ENCODE assay signal across 8 cellular contexts in the genomic region with DNA sequence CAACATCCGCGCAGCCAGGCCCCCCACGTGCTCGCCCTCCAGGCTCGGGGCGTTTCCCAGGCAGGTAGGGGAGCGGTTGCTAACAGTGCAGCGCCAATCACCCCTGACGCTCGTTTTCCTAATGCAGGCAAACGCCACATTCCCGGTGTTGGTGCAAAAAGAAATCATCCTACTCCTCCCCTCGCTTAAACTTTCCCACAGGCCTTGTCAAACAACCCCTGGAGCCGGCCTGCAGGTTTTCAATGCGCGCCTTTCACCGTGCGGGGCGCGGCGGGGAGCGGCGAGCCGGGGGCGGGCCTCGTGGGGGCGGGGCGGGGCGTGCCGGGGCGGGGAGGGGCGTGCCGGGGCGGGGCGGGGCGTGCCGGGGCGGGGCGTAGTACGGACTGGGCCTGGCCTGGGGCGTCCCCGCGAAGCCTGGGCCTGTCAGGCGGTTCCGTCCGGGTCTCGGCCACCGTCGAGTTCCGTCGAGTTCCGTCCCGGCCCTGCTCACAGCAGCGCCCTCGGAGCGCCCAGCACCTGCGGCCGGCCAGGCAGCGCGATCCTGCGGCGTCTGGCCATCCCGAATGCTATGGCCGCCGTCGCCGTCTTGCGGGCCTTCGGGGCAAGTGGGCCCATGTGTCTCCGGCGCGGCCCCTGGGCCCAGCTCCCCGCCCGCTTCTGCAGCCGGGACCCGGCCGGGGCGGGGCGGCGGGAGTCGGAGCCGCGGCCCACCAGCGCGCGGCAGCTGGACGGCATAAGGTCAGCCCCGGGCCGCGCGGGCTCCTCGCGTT. TPM values are rescaled to one million over a fixed set of nuclear protein-coding genes. Genes with fewer than 3 reads are reported as not detected.
DNase-seq lines count a peak whose midpoint lies in the region; ATAC-seq and TF ChIP-seq lines count a peak whose summit lies in the region.

A gene with protein sequence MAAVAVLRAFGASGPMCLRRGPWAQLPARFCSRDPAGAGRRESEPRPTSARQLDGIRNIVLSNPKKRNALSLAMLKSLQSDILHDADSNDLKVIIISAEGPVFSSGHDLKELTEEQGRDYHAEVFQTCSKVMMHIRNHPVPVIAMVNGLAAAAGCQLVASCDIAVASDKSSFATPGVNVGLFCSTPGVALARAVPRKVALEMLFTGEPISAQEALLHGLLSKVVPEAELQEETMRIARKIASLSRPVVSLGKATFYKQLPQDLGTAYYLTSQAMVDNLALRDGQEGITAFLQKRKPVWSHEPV (plus strand): TSS at position 374 of the 770 bp plus-strand sequence. CDS start 195 bp downstream, at position 569.

- peak within 1 kb of the TSS; percentile 59; the same call in 1 of the 2 replicates for H3K27ac ChIP-seq in GM23338 (ENCODE audit: low read depth)
- peak within 1 kb of the TSS; percentile 37 to 87 (median 62) for H3K27ac ChIP-seq in tibial nerve

- peak in 1 of 2 donors; percentile 60 for TF ChIP-seq EP300 in tibial nerve (IDR thresholded peaks at IDR 0.05)

- DNase-seq in GM10248 (ENCODE audit: extremely low spot score) (peak; percentile 92), GM23338 (ENCODE audit: low spot score) (peak; percentile 85), NCI-H345 (lab: John Stamatoyannopoulos, UW) (peak; percentile 59), activated gamma-delta T cell (lab: John Stamatoyannopoulos, UW) (peak; percentile 29), foreskin fibroblast (peak in 1 of 2 donors; percentile 77), omental fat pad (ENCODE audit: low spot score) (no peak), tibial nerve (ENCODE audit: low spot score in 2 of 2) (no peak), GF-D8 (lab: John Stamatoyannopoulos, UW) (no peak)

- H3K79me2 ChIP-seq in GM23338 (replicated peaks; ENCODE audit: insufficient read depth) = 0 out of 2 replicates have a peak, but pooled peaks cover 3% of the 10 kb centered on the region

- WGBS in tibial nerve, 2 donors = 4 to 7% methylated on average over 24 to 36 of the region's 93 CpGs

- TF ChIP-seq CTCF in GM10248 (IDR thresholded peaks at IDR 0.05; ENCODE audit: control extremely low read depth, extremely low read depth, low read depth, missing control alignments) (no peak), GM23338 (conservative IDR thresholded peaks at IDR 0.05; ENCODE audit: low read depth in 2 of 2) (no peak), foreskin fibroblast (IDR thresholded peaks at IDR 0.05; ENCODE audit: low read depth, low read length) (no peak), omental fat pad (IDR thresholded peaks at IDR 0.05) (no peak), tibial nerve (IDR thresholded peaks at IDR 0.05) (peak in 1 of 5 experiments; percentile 10)

- peaks cover 21% of the 10 kb centered on the region for H3K9me3 Mint-ChIP-seq in GM23338

- ATAC-seq in GM23338 (peak; percentile 84), omental fat pad (ENCODE audit: low FRiP score) (peak; percentile 79)

- H3K27me3 ChIP-seq in GM23338 (ENCODE audit: insufficient read depth) = peaks cover 4% of the 10 kb centered on the region; the same call in 1 of the 2 replicates
- H3K27me3 ChIP-seq in tibial nerve = peaks cover 0 to 4% of the 10 kb centered on the region in 2 donors

- no peaks in the 10 kb centered on the region for H3K9me3 ChIP-seq in tibial nerve

- POLR2A ChIA-PET in GM10248 (lab: Yijun Ruan, JAX) = no interaction called here

- H3K4me1 ChIP-seq in GM23338 (ENCODE audit: insufficient read depth) (peaks cover 4% of the 10 kb centered on the region; the same call in 1 of the 2 replicates), tibial nerve (peaks cover 0 to 23% (median 3%) of the 10 kb centered on the region in 4 donors)

- TF ChIP-seq POLR2A in tibial nerve (IDR thresholded peaks at IDR 0.05) = peak in 1 of 2 donors; percentile 42

- H3K36me3 Mint-ChIP-seq in GM23338 (ENCODE audit: low read depth) = peaks cover 29% of the 10 kb centered on the region

- H3K4me1 Mint-ChIP-seq in GM23338 = peaks cover 17% of the 10 kb centered on the region

- no peak within 1 kb of the TSS; the same call in 1 of the 2 replicates for H3K27ac Mint-ChIP-seq in GM23338

- H3F3A ChIP-seq in GM23338 (replicated peaks; ENCODE audit: low read depth) = 0 out of 2 replicates have a peak, but pooled peaks cover 6% of the 10 kb centered on the region

- H4K20me1 ChIP-seq in GM23338 (replicated peaks; ENCODE audit: insufficient read depth) = no peaks in the 10 kb centered on the region

- peak within 1 kb of the TSS; percentile 71 for H3K4me3 ChIP-seq in GM23338
- peak within 1 kb of the TSS; percentile 53 to 63 for H3K4me3 ChIP-seq in foreskin fibroblast (ENCODE audit: low read depth in 1 of 2, low read length in 2 of 2)
- H3K4me3 ChIP-seq in tibial nerve = peak within 1 kb of the TSS; percentile 61 to 90 (median 76)

- H3K4me3 Mint-ChIP-seq in GM23338 = peak within 1 kb of the TSS; percentile 67

- H3K4me2 ChIP-seq in GM23338 = peak within 1 kb of the TSS; percentile 84

- peaks cover 3% of the 10 kb centered on the region; the same call in 1 of the 2 replicates for H3K36me3 ChIP-seq in GM23338 (ENCODE audit: insufficient read depth)
- H3K36me3 ChIP-seq in tibial nerve = peaks cover 0 to 5% (median 0%) of the 10 kb centered on the region in 3 donors

- peaks cover 7% of the 10 kb centered on the region; the same call in 1 of the 2 replicates for H3K9me2 ChIP-seq in GM23338 (ENCODE audit: insufficient read depth)

- H3K27me3 Mint-ChIP-seq in GM23338 (ENCODE audit: insufficient read depth, low read depth, poor library complexity) = peaks cover 28% of the 10 kb centered on the region

- CTCF ChIA-PET in GM10248 (lab: Yijun Ruan, JAX) = interaction anchor here (1.5 to 5.4 kb wide), 2 partner anchors 16 to 227 kb away, joined by 6 to 19 read pairs; no protein-coding TSS in a partner anchor

- H2AFZ ChIP-seq in GM23338 = peak within 1 kb of the TSS; percentile 94

TF ChIP-seq in GM23338, 12 proteins besides CTCF, POLR2A, EP300 and RAD21:
- no peak for TF ChIP-seq NANOG (IDR thresholded peaks at IDR 0.05; ENCODE audit: borderline replicate concordance)
- TF ChIP-seq EZH2phosphoT487 (IDR thresholded peaks at IDR 0.05; ENCODE audit: unreplicated experiment) = no peak
- peak; percentile 59 for TF ChIP-seq POLR2AphosphoS5 (IDR thresholded peaks at IDR 0.05; ENCODE audit: low read depth)
- TF ChIP-seq STAT1 (IDR thresholded peaks at IDR 0.05; ENCODE audit: unreplicated experiment) = no peak
- TF ChIP-seq CREB1 (CRISPR knock-in tag; IDR thresholded peaks at IDR 0.05; ENCODE audit: low read depth) = peak; percentile 33; the same call in 1 of the 2 replicates
- TF ChIP-seq, protein P1, sequence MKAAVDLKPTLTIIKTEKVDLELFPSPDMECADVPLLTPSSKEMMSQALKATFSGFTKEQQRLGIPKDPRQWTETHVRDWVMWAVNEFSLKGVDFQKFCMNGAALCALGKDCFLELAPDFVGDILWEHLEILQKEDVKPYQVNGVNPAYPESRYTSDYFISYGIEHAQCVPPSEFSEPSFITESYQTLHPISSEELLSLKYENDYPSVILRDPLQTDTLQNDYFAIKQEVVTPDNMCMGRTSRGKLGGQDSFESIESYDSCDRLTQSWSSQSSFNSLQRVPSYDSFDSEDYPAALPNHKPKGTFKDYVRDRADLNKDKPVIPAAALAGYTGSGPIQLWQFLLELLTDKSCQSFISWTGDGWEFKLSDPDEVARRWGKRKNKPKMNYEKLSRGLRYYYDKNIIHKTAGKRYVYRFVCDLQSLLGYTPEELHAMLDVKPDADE (IDR thresholded peaks at IDR 0.05) = no peak
- no peak for TF ChIP-seq ZNF331 (CRISPR knock-in tag; IDR thresholded peaks at IDR 0.05; ENCODE audit: low read depth)
- no peak for TF ChIP-seq JUNB (IDR thresholded peaks at IDR 0.05; ENCODE audit: unreplicated experiment)

RNA-seq across cellular contexts. Expression of the gene that starts here (rescaled TPM):
- 48.6 and 50.1 TPM in 2 replicates for total RNA-seq in GM23338 (2014; rRNA removed; shearing (Covaris generic))
- 13.5 and 16.3 TPM in 2 replicates for polyA plus RNA-seq in GM23338 (2016; fragmentation: Nextera tagmentation; extraction: Ambion mirVana)
- 100 to 1,000 TPM; 138 to 577 (median 292) TPM for total RNA-seq in omental fat pad
- 10 to 100 TPM; 48.6 to 91.3 (median 66.9) TPM for total RNA-seq in tibial nerve

Comparison
In these comparisons a context has a peak if more than half of its experiments do, and no peak if none do; other contexts are left out.
1. DNase-seq: peak in GM10248 (single experiment), GM23338 (single experiment), NCI-H345 (single experiment) and activated gamma-delta T cell (single experiment); none in omental fat pad (single experiment), tibial nerve (0 of 2) and GF-D8 (single experiment).
2. Peak in every context shown above with its lines, with median percentiles within 50 percentile points of each other: H3K4me3 ChIP-seq.